In genomic region chr2:95583545-95583944, GRCh38 we compare ENCODE assay signal across 3 cellular contexts. TPM values are rescaled to one million over a fixed set of nuclear protein-coding genes. Genes with fewer than 3 reads are reported as not detected.
"Had no signal": no experiment of that assay in that cellular context is flagged by ENCODE, and none has a peak within 500 bp of the region (broad histone marks: within the 10 kb centered on the region; RNA-seq: fewer than 3 reads in every experiment).

No MANE protein-coding gene starts in this region.

RNA-seq across cellular contexts. Expression of gene TRIM43, which starts 8.3 kb away (rescaled TPM):
- total RNA-seq: LHCN-M2, M059J, MCF 10A had no signal
